ENCODE assay signal across 36 cellular contexts in genomic region chr9:26145938-26146337, GRCh38.
A peak's percentile ranks its signal among the peaks of the same experiment; 100 is the strongest.
DNase-seq lines count a peak whose midpoint lies in the region; ATAC-seq, FAIRE-seq and TF ChIP-seq lines count a peak whose summit lies in the region.
"Had no signal": no experiment of that assay in that cellular context is flagged by ENCODE, and none has a peak within 500 bp of the region (broad histone marks: within the 10 kb centered on the region; RNA-seq: fewer than 3 reads in every experiment).

No MANE protein-coding gene starts in this region.

- no peak overlapping the region for H3K18ac ChIP-seq in H1 (ENCODE audit: extremely low read depth, low read length)

- no peaks in the 10 kb centered on the region for H3K79me1 ChIP-seq in H1 (ENCODE audit: low read depth, low read length)

- no peak overlapping the region for H4K5ac ChIP-seq in H1 (ENCODE audit: insufficient read length, low read depth, low read length)

- no peak overlapping the region for H2BK120ac ChIP-seq in H1 (replicated peaks; ENCODE audit: low read depth, low read length)

- H3K56ac ChIP-seq in H1 (replicated peaks; ENCODE audit: insufficient read length, low read depth, low read length), result no peak overlapping the region

- TF ChIP-seq POLR2A in A549 (IDR thresholded peaks at IDR 0.05; ENCODE audit: low read length), result no peak
- no peak for TF ChIP-seq POLR2A in H1 (IDR thresholded peaks at IDR 0.05; ENCODE audit: control extremely low read depth in 1 of 2, low read depth in 2 of 2, low read length in 2 of 2)

- H3K27me3 ChIP-seq in H1 (replicated peaks in 1 of 4; ENCODE audit: control insufficient read depth in 3 of 4, extremely low read depth in 1 of 4, insufficient read depth in 3 of 4, low read length in 3 of 4), result no peaks in the 10 kb centered on the region
- H3K27me3 ChIP-seq: BE2C; BLaER1; BLaER1 treated with 17β-estradiol and CSF1 and Interleukin-3, amounts not matched to agents 10 nM and 100 nM had no signal

- H3K9ac ChIP-seq in H1 (replicated peaks in 1 of 4; ENCODE audit: extremely low read depth in 1 of 4, low read depth in 3 of 4, low read length in 3 of 4), result no peak overlapping the region
- H3K9ac ChIP-seq: BLaER1; BLaER1 treated with 17β-estradiol and CSF1 and Interleukin-3, amounts not matched to agents 10 nM and 100 nM had no signal

- no peak overlapping the region for H2BK15ac ChIP-seq in H1 (ENCODE audit: low read length)

- H3K4me3 Mint-ChIP-seq in HFFc6, result peak overlapping the region; percentile 33; the same call in 1 of the 2 replicates
- H3K4me3 Mint-ChIP-seq in stimulated activated naive CD8-positive, alpha-beta T cell treated with anti-CD3 and anti-CD28 coated beads, Interleukin-15, amount 100 ng/mL, for 72 hours, result no peak overlapping the region
- H3K4me3 Mint-ChIP-seq: B cell; CD14-positive monocyte; CD4-positive, alpha-beta memory T cell; CD4-positive, alpha-beta T cell; CD4-positive, CD25-positive, alpha-beta regulatory T cell; CD8-positive, alpha-beta memory T cell; CD8-positive, alpha-beta T cell had no signal

- no peak for DNase-seq in A549 (ENCODE audit: low read depth in 1 of 2, low spot score in 1 of 2)
- no peak for DNase-seq in HFFc6
- peak; percentile 69 for DNase-seq in RPMI7951 (ENCODE audit: low read depth)
- DNase-seq in H1 (ENCODE audit: low read depth in 1 of 2, low spot score in 2 of 2), result no peak
- DNase-seq in stimulated activated naive CD8-positive, alpha-beta T cell treated with anti-CD3 and anti-CD28 coated beads, Interleukin-15, amount 100 ng/mL, for 72 hours, result no peak
- DNase-seq in DMS 273 (lab: John Stamatoyannopoulos, UW; ENCODE audit: unreplicated experiment), result no peak
- DNase-seq: 8988T; ACHN; AML-193; BE2C; C1 segment of cervical spinal cord; Caco-2; Calu3; CD4-positive, alpha-beta memory T cell; CD4-positive, alpha-beta T cell; CD4-positive, CD25-positive, alpha-beta regulatory T cell; CD8-positive, alpha-beta memory T cell; CD8-positive, alpha-beta T cell; COR-L47; DMS 273 treated with DMSO at 0.1 percent for 48 hours; DMS153; DMS53; DMS79; DMS79 treated with DMSO at 0.1 percent for 48 hours; DND-41; EL had no signal

- no peak for ATAC-seq in A549
- no peak for ATAC-seq in stimulated activated naive CD8-positive, alpha-beta T cell treated with anti-CD3 and anti-CD28 coated beads, Interleukin-15, amount 100 ng/mL, for 72 hours
- ATAC-seq in GM21717 (IDR thresholded peaks at IDR 0.05; ENCODE audit: unreplicated experiment), result no peak
- no peak for ATAC-seq in GM18868 (IDR thresholded peaks at IDR 0.05; ENCODE audit: unreplicated experiment)
- ATAC-seq: CD8-positive, alpha-beta T cell had no signal

- no peaks in the 10 kb centered on the region for H3K9me3 ChIP-seq in A549
- no peaks in the 10 kb centered on the region for H3K9me3 ChIP-seq in H1 (ENCODE audit: insufficient read depth in 2 of 2, low read depth in 1 of 2, low read length in 1 of 2)
- H3K9me3 ChIP-seq: BE2C; BLaER1; BLaER1 treated with 17β-estradiol and CSF1 and Interleukin-3, amounts not matched to agents 10 nM and 100 nM; Caco-2 had no signal

- no peak overlapping the region for H2BK20ac ChIP-seq in H1 (ENCODE audit: low read length)

- no peak overlapping the region for H2AFZ ChIP-seq in H1 (ENCODE audit: low read length)

- H3K27me3 Mint-ChIP-seq in HFFc6 (ENCODE audit: insufficient read depth), result no peaks in the 10 kb centered on the region
- no peaks in the 10 kb centered on the region for H3K27me3 Mint-ChIP-seq in stimulated activated naive CD8-positive, alpha-beta T cell treated with anti-CD3 and anti-CD28 coated beads, Interleukin-15, amount 100 ng/mL, for 72 hours
- H3K27me3 Mint-ChIP-seq: B cell; CD4-positive, alpha-beta memory T cell; CD4-positive, alpha-beta T cell; CD4-positive, CD25-positive, alpha-beta regulatory T cell; CD8-positive, alpha-beta memory T cell had no signal

- FAIRE-seq in A549 (lab: Jason Lieb, UNC) (no peak), H1 (lab: Jason Lieb, UNC) (no peak)
- FAIRE-seq: A204.1, D721Med had no signal

- CTCF ChIA-PET in A549 (lab: Yijun Ruan, JAX) (no interaction called here), H1 (lab: Charles Lee; ENCODE audit: partially characterized antibody) (interaction anchor here (1.7 kb wide), 1 partner anchor 10 kb away, joined by 4 read pairs; no protein-coding TSS in a partner anchor)

- H3K4me1 ChIP-seq in A549 (no peaks in the 10 kb centered on the region), H1 (replicated peaks in 1 of 4; ENCODE audit: control insufficient read depth in 3 of 4, insufficient read depth in 4 of 4, low read length in 3 of 4) (no peaks in the 10 kb centered on the region)
- H3K4me1 ChIP-seq: BE2C; BLaER1; BLaER1 treated with 17β-estradiol and CSF1 and Interleukin-3, amounts not matched to agents 10 nM and 100 nM; Caco-2 had no signal

- TF ChIP-seq CTCF in A549 (IDR thresholded peaks at IDR 0.05), result no peak
- TF ChIP-seq CTCF in HFFc6 (IDR thresholded peaks at IDR 0.05), result no peak
- no peak for TF ChIP-seq CTCF in H1 (IDR thresholded peaks at IDR 0.05; ENCODE audit: control extremely low read depth in 1 of 3, insufficient read depth in 1 of 3, low read depth in 1 of 3, low read length in 3 of 3)

- 56% methylated on average over 10 of the region's 10 CpGs for WGBS in A549 (ENCODE audit: missing lambda C conversion rate)
- 92% methylated on average over 10 of the region's 10 CpGs; no CpG with 5 or more reads in 1 of the 2 experiments for WGBS in H1 (ENCODE audit: extremely low coverage in 1 of 2, insufficient coverage in 1 of 2, insufficient read length in 1 of 2, insufficient replicate concordance in 2 of 2, low coverage in 1 of 2, low lambda C conversion rate in 2 of 2, missing lambda C conversion rate in 1 of 2), 2 experiments

- H2AK5ac ChIP-seq in H1 (ENCODE audit: low read depth, low read length), result no peak overlapping the region

- H4K20me1 ChIP-seq in H1 (replicated peaks in 1 of 2; ENCODE audit: control insufficient read depth in 1 of 2, insufficient read depth in 2 of 2, low read length in 2 of 2), result no peaks in the 10 kb centered on the region
- H4K20me1 ChIP-seq: BLaER1; BLaER1 treated with 17β-estradiol and CSF1 and Interleukin-3, amounts not matched to agents 10 nM and 100 nM had no signal

- H3K23ac ChIP-seq in H1 (ENCODE audit: insufficient read length), result no peak overlapping the region

- no peaks in the 10 kb centered on the region for H3K23me2 ChIP-seq in H1 (ENCODE audit: low read depth, low read length)

- POLR2A ChIA-PET in A549 (lab: Yijun Ruan, JAX), result no interaction called here
- POLR2A ChIA-PET in H1 (lab: Charles Lee; ENCODE audit: partially characterized antibody), result no interaction called here

- peak overlapping the region; percentile 22; the same call in 1 of the 2 replicates for H4K8ac ChIP-seq in H1 (ENCODE audit: extremely low read depth, insufficient read depth, low read length)

- H2BK5ac ChIP-seq in H1 (ENCODE audit: low read depth, low read length), result no peak overlapping the region

- H3K4me3 ChIP-seq in A549, result no peak overlapping the region
- H3K4me3 ChIP-seq in H1 (ENCODE audit: extremely low read depth in 1 of 4, insufficient read depth in 2 of 4, low read depth in 3 of 4, low read length in 4 of 4), result no peak overlapping the region
- H3K4me3 ChIP-seq: BLaER1; BLaER1 treated with 17β-estradiol and CSF1 and Interleukin-3, amounts not matched to agents 10 nM and 100 nM had no signal

- no peak overlapping the region for H4K91ac ChIP-seq in H1 (replicated peaks; ENCODE audit: insufficient read length, low read length)

- H3K27ac Mint-ChIP-seq in HFFc6, result no peak overlapping the region
- H3K27ac Mint-ChIP-seq in stimulated activated naive CD8-positive, alpha-beta T cell treated with anti-CD3 and anti-CD28 coated beads, Interleukin-15, amount 100 ng/mL, for 72 hours, result no peak overlapping the region
- H3K27ac Mint-ChIP-seq: B cell; CD14-positive monocyte; CD4-positive, alpha-beta memory T cell; CD4-positive, alpha-beta T cell; CD4-positive, CD25-positive, alpha-beta regulatory T cell; CD8-positive, alpha-beta memory T cell; CD8-positive, alpha-beta T cell had no signal

- H3K4ac ChIP-seq in H1 (replicated peaks; ENCODE audit: insufficient read length, low read depth, low read length), result no peak overlapping the region

- no peaks in the 10 kb centered on the region; the same call in 1 of the 2 replicates for H3K4me1 Mint-ChIP-seq in HFFc6 (ENCODE audit: low read depth)
- H3K4me1 Mint-ChIP-seq in stimulated activated naive CD8-positive, alpha-beta T cell treated with anti-CD3 and anti-CD28 coated beads, Interleukin-15, amount 100 ng/mL, for 72 hours, result no peaks in the 10 kb centered on the region
- H3K4me1 Mint-ChIP-seq: B cell; CD14-positive monocyte; CD4-positive, alpha-beta memory T cell; CD4-positive, CD25-positive, alpha-beta regulatory T cell; CD8-positive, alpha-beta memory T cell had no signal

- TF ChIP-seq EP300 in A549 (IDR thresholded peaks at IDR 0.05), result no peak
- no peak for TF ChIP-seq EP300 in H1 (IDR thresholded peaks at IDR 0.05; ENCODE audit: borderline replicate concordance in 1 of 2, low read depth in 2 of 2, low read length in 2 of 2)

- H3K79me2 ChIP-seq in H1 (ENCODE audit: control insufficient read depth in 1 of 2, insufficient read depth in 2 of 2, low read length in 2 of 2), result no peaks in the 10 kb centered on the region

- H3K27ac ChIP-seq in A549, result no peak overlapping the region
- H3K27ac ChIP-seq in H1 (ENCODE audit: low read depth, low read length), result no peak overlapping the region
- H3K27ac ChIP-seq: 22Rv1; BLaER1; BLaER1 treated with 17β-estradiol and CSF1 and Interleukin-3, amounts not matched to agents 10 nM and 100 nM; C4-2B had no signal

- no peaks in the 10 kb centered on the region; the same call in 1 of the 2 replicates for H3K9me3 Mint-ChIP-seq in HFFc6
- H3K9me3 Mint-ChIP-seq in stimulated activated naive CD8-positive, alpha-beta T cell treated with anti-CD3 and anti-CD28 coated beads, Interleukin-15, amount 100 ng/mL, for 72 hours, result peaks cover 0 to 11% of the 10 kb centered on the region in 2 donors

- H3K4me2 ChIP-seq in A549 (peak overlapping the region; percentile 33; the same call in 2 of the 3 replicates), H1 (ENCODE audit: insufficient read depth in 1 of 2, low read depth in 2 of 2, low read length in 2 of 2) (no peak overlapping the region)
- H3K4me2 ChIP-seq: BLaER1; BLaER1 treated with 17β-estradiol and CSF1 and Interleukin-3, amounts not matched to agents 10 nM and 100 nM had no signal

- H3K36me3 ChIP-seq in H1 (ENCODE audit: control insufficient read depth in 2 of 4, insufficient read depth in 4 of 4, low read length in 3 of 4), result no peaks in the 10 kb centered on the region
- H3K36me3 ChIP-seq: BE2C; BLaER1; BLaER1 treated with 17β-estradiol and CSF1 and Interleukin-3, amounts not matched to agents 10 nM and 100 nM had no signal

- TF ChIP-seq RAD21 in A549 (conservative IDR thresholded peaks at IDR 0.05 in 1 of 2, IDR thresholded peaks at IDR 0.05 in 1 of 2) (no peak), H1 (IDR thresholded peaks at IDR 0.05 in 1 of 2, conservative IDR thresholded peaks at IDR 0.05 in 1 of 2; ENCODE audit: low read depth in 2 of 2, low read length in 2 of 2) (no peak)

- H3K36me3 Mint-ChIP-seq in HFFc6 (ENCODE audit: low read depth), result no peaks in the 10 kb centered on the region
- H3K36me3 Mint-ChIP-seq: CD14-positive monocyte; CD4-positive, alpha-beta memory T cell; CD4-positive, CD25-positive, alpha-beta regulatory T cell; CD8-positive, alpha-beta memory T cell; CD8-positive, alpha-beta T cell had no signal

- no peak overlapping the region for H3K14ac ChIP-seq in H1 (ENCODE audit: insufficient read length)

- H2BK12ac ChIP-seq in H1 (ENCODE audit: low read depth, low read length), result no peak overlapping the region
